21 cellular contexts compared by ENCODE assay signal in the genomic region with DNA sequence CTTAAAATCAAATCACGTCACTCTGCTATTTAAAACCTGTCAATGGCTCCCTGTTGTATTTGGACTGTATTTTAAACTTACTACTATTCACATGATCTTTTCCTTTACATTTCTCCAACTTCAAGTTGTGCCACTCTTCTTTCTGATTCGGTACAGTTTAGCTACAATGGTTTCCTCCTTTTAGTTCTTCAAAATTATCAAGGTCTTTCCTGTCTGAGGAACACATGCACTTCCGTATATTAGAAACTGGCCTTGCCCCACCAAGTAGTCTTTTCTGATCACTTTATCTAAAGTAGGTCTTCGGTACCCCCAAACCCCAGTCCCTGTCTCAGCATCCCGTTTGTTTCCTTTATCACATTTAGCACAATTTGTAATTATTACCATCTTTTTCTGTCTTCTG.
DNase-seq lines count a peak whose midpoint lies in the region; ATAC-seq, FAIRE-seq and TF ChIP-seq lines count a peak whose summit lies in the region.
"Had no signal": no experiment of that assay in that cellular context is flagged by ENCODE, and none has a peak within 500 bp of the region (broad histone marks: within the 10 kb centered on the region; RNA-seq: fewer than 3 reads in every experiment).

No MANE protein-coding gene starts in this region.

- H3K27ac Mint-ChIP-seq in activated T-cell treated with anti-CD3 and anti-CD28 coated beads, Interleukin-2, amount 50 U/mL, for 72 hours: peak overlapping the region; percentile 16
- H3K27ac Mint-ChIP-seq: B cell had no signal

- peaks cover 0 to 22% (median under 1%) of the 10 kb centered on the region in 6 donors for H3K36me3 ChIP-seq in spleen
- H3K36me3 ChIP-seq in stomach: peaks cover 0 to 13% (median 2%) of the 10 kb centered on the region in 4 donors

- TF ChIP-seq POLR2A in spleen (IDR thresholded peaks at IDR 0.05) (no peak), stomach (IDR thresholded peaks at IDR 0.05) (no peak)

- H3K36me3 Mint-ChIP-seq in activated T-cell treated with anti-CD3 and anti-CD28 coated beads, Interleukin-2, amount 50 U/mL, for 72 hours (ENCODE audit: insufficient read depth in 2 of 2): no peaks in the 10 kb centered on the region
- H3K36me3 Mint-ChIP-seq in activated T-cell treated with anti-CD3 and anti-CD28 coated beads, Interleukin-2, amount 50 U/mL, for 4 hours (ENCODE audit: insufficient read depth): peaks cover 13% of the 10 kb centered on the region

- peak overlapping the region in 6 of 8 donors; percentile 6 to 61 (median 30) for H3K27ac ChIP-seq in spleen
- no peak overlapping the region for H3K27ac ChIP-seq in stomach
- H3K27ac ChIP-seq: SK-N-MC had no signal

- TF ChIP-seq CTCF in spleen (IDR thresholded peaks at IDR 0.05 in 8 of 11, conservative IDR thresholded peaks at IDR 0.05 in 3 of 11) (no peak), stomach (IDR thresholded peaks at IDR 0.05) (no peak)

- H3K9me3 ChIP-seq in spleen: no peaks in the 10 kb centered on the region
- no peaks in the 10 kb centered on the region for H3K9me3 ChIP-seq in stomach

- intact Hi-C loops in spleen (cut with DNase I; ENCODE audit: low total_unique reads): no loop called here
- intact Hi-C loops in stomach (cut with DNase I; ENCODE audit: low total_unique reads): no loop called here

- H3K4me1 Mint-ChIP-seq in activated T-cell treated with anti-CD3 and anti-CD28 coated beads, Interleukin-2, amount 50 U/mL, for 72 hours (ENCODE audit: low read depth): peaks cover 10% of the 10 kb centered on the region
- H3K4me1 Mint-ChIP-seq in activated T-cell treated with anti-CD3 and anti-CD28 coated beads, Interleukin-2, amount 50 U/mL, for 4 hours (ENCODE audit: low read depth): peaks cover 8% of the 10 kb centered on the region

- ATAC-seq in activated T-cell treated with anti-CD3 and anti-CD28 coated beads, Interleukin-2, amount 50 U/mL, for 72 hours (replicated peaks in 1 of 2): no peak
- no peak for ATAC-seq in activated T-cell treated with anti-CD3 and anti-CD28 coated beads, Interleukin-2, amount 50 U/mL, for 4 hours
- ATAC-seq in HG03135 (IDR thresholded peaks at IDR 0.05; ENCODE audit: unreplicated experiment): no peak
- ATAC-seq: HepG2 had no signal

- no peak overlapping the region for H3K4me3 ChIP-seq in spleen
- H3K4me3 ChIP-seq in stomach: no peak overlapping the region
- H3K4me3 ChIP-seq: SK-N-MC had no signal

- no peaks in the 10 kb centered on the region for H3K9me3 Mint-ChIP-seq in activated T-cell treated with anti-CD3 and anti-CD28 coated beads, Interleukin-2, amount 50 U/mL, for 72 hours
- H3K9me3 Mint-ChIP-seq in activated T-cell treated with anti-CD3 and anti-CD28 coated beads, Interleukin-2, amount 50 U/mL, for 4 hours: no peaks in the 10 kb centered on the region
- H3K9me3 Mint-ChIP-seq: CD8-positive, alpha-beta memory T cell had no signal

- 43 to 67% (median 50%) methylated on average over 5 of the region's 5 CpGs for WGBS in spleen, 5 donors
- 71 to 87% (median 79%) methylated on average over 5 of the region's 5 CpGs for WGBS in stomach, 5 donors

- DNase-seq in activated T-cell treated with anti-CD3 and anti-CD28 coated beads, Interleukin-2, amount 50 U/mL, for 72 hours: no peak
- no peak for DNase-seq in activated T-cell treated with anti-CD3 and anti-CD28 coated beads, Interleukin-2, amount 50 U/mL, for 4 hours
- DNase-seq in NOMO-1 treated with DMSO at 0.1 percent for 48 hours (lab: John Stamatoyannopoulos, UW; ENCODE audit: unreplicated experiment) (peak; percentile 70), spleen (no peak), urothelium cell line (ENCODE audit: low spot score) (no peak), stomach (no peak)
- DNase-seq: 8988T; CD8-positive, alpha-beta memory T cell; DMS53; KG1; NCI-H1092; NCI-H2081; NCI-H446 treated with DMSO at 0.1 percent for 48 hours; OCI-M1; SHP77 had no signal

- H3K4me1 ChIP-seq in spleen (peaks cover 3 to 36% (median 20%) of the 10 kb centered on the region in 6 donors), stomach (peaks cover 0 to 25% (median 3%) of the 10 kb centered on the region in 4 donors)

- H3K4me3 Mint-ChIP-seq in activated T-cell treated with anti-CD3 and anti-CD28 coated beads, Interleukin-2, amount 50 U/mL, for 72 hours: no peak overlapping the region
- H3K4me3 Mint-ChIP-seq in activated T-cell treated with anti-CD3 and anti-CD28 coated beads, Interleukin-2, amount 50 U/mL, for 4 hours: no peak overlapping the region
- H3K4me3 Mint-ChIP-seq: B cell; CD8-positive, alpha-beta memory T cell had no signal

- no peaks in the 10 kb centered on the region for H3K27me3 Mint-ChIP-seq in activated T-cell treated with anti-CD3 and anti-CD28 coated beads, Interleukin-2, amount 50 U/mL, for 72 hours (ENCODE audit: low read depth)
- H3K27me3 Mint-ChIP-seq in activated T-cell treated with anti-CD3 and anti-CD28 coated beads, Interleukin-2, amount 50 U/mL, for 4 hours (ENCODE audit: low read depth): no peaks in the 10 kb centered on the region
- H3K27me3 Mint-ChIP-seq: B cell had no signal

- H3K27me3 ChIP-seq in spleen (replicated peaks in 1 of 7) (no peaks in the 10 kb centered on the region), stomach (no peaks in the 10 kb centered on the region)

- FAIRE-seq in islet of Langerhans (lab: Jason Lieb, UNC) (peak; percentile 45), urothelium cell line (lab: Jason Lieb, UNC) (no peak)
- FAIRE-seq: GM12892, HepG2 had no signal

- no peak for TF ChIP-seq EP300 in stomach (IDR thresholded peaks at IDR 0.05)

Comparison
In these comparisons a context has a peak if more than half of its experiments do, and no peak if none do; other contexts are left out.
1. H3K27ac ChIP-seq: peak in spleen (6 of 8); none in stomach (0 of 5).